ENCODE assay signal across 1 cellular context in genomic region chr4:48830706-48831531, GRCh38.
TF ChIP-seq lines count a peak whose summit lies in the region.

Gene OCIAD1 (plus strand): TSS chr4:48831088. CDS start chr4:48832625, 1,537 bp downstream.

TF ChIP-seq in H1, 55 proteins besides CTCF, POLR2A, EP300 and RAD21 (continued from another document):
- TF ChIP-seq CHD7 (IDR thresholded peaks at IDR 0.05; ENCODE audit: insufficient replicate concordance, low read length) (no peak), NRF1 (IDR thresholded peaks at IDR 0.05; ENCODE audit: low read depth, low read length) (peak; percentile 99), YY1 (IDR thresholded peaks at IDR 0.05; ENCODE audit: low read depth, low read length) (peak; percentile 93), BACH1 (IDR thresholded peaks at IDR 0.05; ENCODE audit: low read length) (no peak), TAF1 (IDR thresholded peaks at IDR 0.05; ENCODE audit: low read depth, low read length) (peak; percentile 90), JUN (IDR thresholded peaks at IDR 0.05; ENCODE audit: low read depth, low read length) (peak; percentile 31; the same call in 1 of the 2 replicates), SP1 (IDR thresholded peaks at IDR 0.05; ENCODE audit: low read depth, low read length) (peak; percentile 69; the same call in 1 of the 2 replicates), KDM5A (IDR thresholded peaks at IDR 0.05; ENCODE audit: low read length) (0 out of 2 replicates have a peak, but pooled peaks have one; percentile 39), EZH2 (IDR thresholded peaks at IDR 0.05; ENCODE audit: low read depth, low read length, severe bottlenecking) (no peak), JUND (IDR thresholded peaks at IDR 0.05; ENCODE audit: low read length) (peak; percentile 87), E2F6 (IDR thresholded peaks at IDR 0.05) (peak; percentile 89), SRF (IDR thresholded peaks at IDR 0.05; ENCODE audit: low read depth, low read length) (no peak; the same call in 1 of the 2 replicates), BCL11A (IDR thresholded peaks at IDR 0.05; ENCODE audit: low read depth in 2 of 2, low read length in 2 of 2) (no peak), FOSL1 (IDR thresholded peaks at IDR 0.05; ENCODE audit: insufficient read depth, low read depth, low read length) (no peak), PHF8 (conservative IDR thresholded peaks at IDR 0.05; ENCODE audit: low read depth, low read length) (peak; percentile 81), CREB1 (IDR thresholded peaks at IDR 0.05) (peak; percentile 88), TCF12 (IDR thresholded peaks at IDR 0.05; ENCODE audit: low read depth, low read length) (peak; percentile 20; the same call in 1 of the 2 replicates), SAP30 (IDR thresholded peaks at IDR 0.05; ENCODE audit: insufficient read depth, insufficient replicate concordance, low read length) (peak; percentile 36), BRCA1 (IDR thresholded peaks at IDR 0.05; ENCODE audit: low read depth, low read length) (no peak), USF2 (IDR thresholded peaks at IDR 0.05; ENCODE audit: low read length) (no peak), MAX (IDR thresholded peaks at IDR 0.05) (peak; percentile 66), GABPA (IDR thresholded peaks at IDR 0.05; ENCODE audit: borderline replicate concordance, insufficient read depth, low read length) (peak; percentile 83; the same call in 1 of the 2 replicates), EGR1 (IDR thresholded peaks at IDR 0.05; ENCODE audit: borderline replicate concordance, low read depth, low read length) (no peak), SP2 (IDR thresholded peaks at IDR 0.05; ENCODE audit: low read length) (no peak), ASH2L (IDR thresholded peaks at IDR 0.05; ENCODE audit: low read length) (peak; percentile 99), RXRA (IDR thresholded peaks at IDR 0.05; ENCODE audit: insufficient read depth, low read depth, low read length) (no peak), CBX8 (IDR thresholded peaks at IDR 0.05; ENCODE audit: borderline replicate concordance, low read depth, low read length) (no peak), POU5F1 (IDR thresholded peaks at IDR 0.05; ENCODE audit: low read depth, low read length) (no peak), KDM4A (IDR thresholded peaks at IDR 0.05; ENCODE audit: low read depth, low read length, severe bottlenecking) (peak; percentile 55), HDAC2 (IDR thresholded peaks at IDR 0.05; ENCODE audit: borderline replicate concordance in 1 of 2, low read depth in 2 of 2, low read length in 2 of 2) (no peak), SUZ12 (IDR thresholded peaks at IDR 0.05; ENCODE audit: low read length) (no peak), ATF2 (IDR thresholded peaks at IDR 0.05; ENCODE audit: low read length) (peak; percentile 81), RFX5 (IDR thresholded peaks at IDR 0.05; ENCODE audit: borderline replicate concordance, low read depth, low read length) (no peak), TAF7 (optimal IDR thresholded peaks at IDR 0.05; ENCODE audit: borderline replicate concordance, low read depth, low read length) (peak; percentile 91), SIX5 (IDR thresholded peaks at IDR 0.05; ENCODE audit: low read depth, low read length) (no peak), RBBP5 (IDR thresholded peaks at IDR 0.05; ENCODE audit: borderline replicate concordance, low read depth, low read length) (no peak; the same call in 1 of the 2 replicates), KDM1A (IDR thresholded peaks at IDR 0.05; ENCODE audit: borderline replicate concordance, low read length) (no peak), SIN3A (conservative IDR thresholded peaks at IDR 0.05 in 1 of 2, IDR thresholded peaks at IDR 0.05 in 1 of 2; ENCODE audit: low read depth in 1 of 2, low read length in 2 of 2) (peak in 1 of 2 experiments; percentile 61; a peak in 1 of 4 replicates), SIRT6 (IDR thresholded peaks at IDR 0.05; ENCODE audit: low read length) (no peak), HDAC6 (IDR thresholded peaks at IDR 0.05; ENCODE audit: low read depth, low read length) (no peak), POLR2AphosphoS5 (IDR thresholded peaks at IDR 0.05; ENCODE audit: low read depth, low read length) (peak; percentile 86; the same call in 1 of the 2 replicates), ATF3 (IDR thresholded peaks at IDR 0.05; ENCODE audit: insufficient read depth, low read depth, low read length) (no peak), SP4 (IDR thresholded peaks at IDR 0.05; ENCODE audit: low read length) (no peak), TBP (IDR thresholded peaks at IDR 0.05; ENCODE audit: low read depth, low read length) (peak; percentile 85), CBX5 (IDR thresholded peaks at IDR 0.05; ENCODE audit: low read depth, low read length) (no peak)
